ENCODE assay signal across 8 cellular contexts in genomic region chr10:119595134-119595714, GRCh38. TPM values are rescaled to one million over a fixed set of nuclear protein-coding genes. Genes with fewer than 3 reads are reported as not detected.
A peak's percentile ranks its signal among the peaks of the same experiment; 100 is the strongest.
DNase-seq lines count a peak whose midpoint lies in the region; ATAC-seq and TF ChIP-seq lines count a peak whose summit lies in the region.

No MANE protein-coding gene starts in this region.

- H3K9me3 ChIP-seq in duodenal mucosa (ENCODE audit: control insufficient read depth in 1 of 2, low read length in 2 of 2) = no peaks in the 10 kb centered on the region

- intact Hi-C loops in natural killer cell (cut with micrococcal nuclease) = loop anchor here (1.0 to 10.0 kb wide), 3 partner anchors 55 to 840 kb away; partner anchors contain the start of genes CACUL1 and INPP5F

- peaks cover 42 to 43% of the 10 kb centered on the region in 2 donors for H3K4me1 ChIP-seq in duodenal mucosa (ENCODE audit: control insufficient read depth in 1 of 2, insufficient read depth in 2 of 2, low read length in 2 of 2)

- TF ChIP-seq POLR2A in NB4 (IDR thresholded peaks at IDR 0.05; ENCODE audit: extremely low read depth, insufficient read length) = no peak

- in situ Hi-C loops in Caki2 (cut with HindIII; ENCODE audit: low pct_unique_long_range_greater_than_20kb, low sequenced_read_pairs) = no loop called here

- H3K4me3 ChIP-seq in NB4 (ENCODE audit: low read depth, low read length) = peak overlapping the region; percentile 80
- peak overlapping the region; percentile 96 to 98 for H3K4me3 ChIP-seq in duodenal mucosa (ENCODE audit: low read depth in 1 of 2, low read length in 2 of 2)

- H3K27ac Mint-ChIP-seq in natural killer cell = peak overlapping the region; percentile 92 to 99

- TF ChIP-seq CTCF in NB4 (IDR thresholded peaks at IDR 0.05; ENCODE audit: low read depth, low read length) (no peak), natural killer cell (IDR thresholded peaks at IDR 0.05) (no peak)

- no peak for ATAC-seq in natural killer cell
- no peak for ATAC-seq in GM21737 (IDR thresholded peaks at IDR 0.05; ENCODE audit: unreplicated experiment)

- peaks cover 59 to 61% of the 10 kb centered on the region in 2 donors for H3K4me1 Mint-ChIP-seq in natural killer cell

- H3K27me3 Mint-ChIP-seq in natural killer cell (ENCODE audit: low read depth in 2 of 2) = no peaks in the 10 kb centered on the region

- H3K9ac ChIP-seq in duodenal mucosa (ENCODE audit: low read depth in 1 of 2, low read length in 2 of 2) = peak overlapping the region; percentile 21 to 83

- H3K36me3 ChIP-seq in duodenal mucosa (ENCODE audit: control insufficient read depth in 1 of 2, insufficient read depth in 2 of 2, low read length in 2 of 2) = peaks cover 0 to 3% of the 10 kb centered on the region in 2 donors

- H3K27me3 ChIP-seq in duodenal mucosa (ENCODE audit: control insufficient read depth in 1 of 2, insufficient read depth in 2 of 2, low read length in 2 of 2) = no peaks in the 10 kb centered on the region

- peak overlapping the region; percentile 99 for H3K4me3 Mint-ChIP-seq in natural killer cell

- H3K36me3 Mint-ChIP-seq in natural killer cell = no peaks in the 10 kb centered on the region

- H3K9me3 Mint-ChIP-seq in natural killer cell = no peaks in the 10 kb centered on the region

- DNase-seq in Caki2 (ENCODE audit: low read depth) (peak; percentile 52), NB4 (ENCODE audit: low read depth) (no peak), natural killer cell (no peak), NCI-H69 (lab: John Stamatoyannopoulos, UW) (no peak), NCI-H1436 (lab: John Stamatoyannopoulos, UW) (no peak)
- no peak for DNase-seq in stimulated activated CD4-positive, alpha-beta T cell treated with anti-CD3 and anti-CD28 coated beads, Interleukin-12 subunit alpha, Interleukin-12 subunit beta, amount 100 ng/mL, for 4 hours

- H3K27ac ChIP-seq in duodenal mucosa (ENCODE audit: low read depth, low read length) = no peak overlapping the region

RNA-seq across cellular contexts. Expression of gene TIAL1, which starts 1.5 kb away (rescaled TPM):
- 25.3 and 75.8 TPM in 2 replicates for total RNA-seq in Caki2 (2014; rRNA removed; shearing (Covaris generic); ENCODE audit: low replicate concordance)
- 100 to 1,000 TPM; 195 to 227 (median 213) TPM for total RNA-seq in natural killer cell

RNA-seq across cellular contexts. Expression of gene RGS10, which starts 52.7 kb away (rescaled TPM):
- total RNA-seq in Caki2 (2014; rRNA removed; shearing (Covaris generic); ENCODE audit: low replicate concordance) = 18.1 and 45.8 TPM in 2 replicates
- total RNA-seq in natural killer cell = 10 to 100 TPM; 13.5 to 25.7 (median 21.4) TPM

RNA-seq across cellular contexts. Expression of gene BAG3, which starts 56.0 kb away (rescaled TPM):
- 10.9 and 18.5 TPM in 2 replicates for total RNA-seq in Caki2 (2014; rRNA removed; shearing (Covaris generic); ENCODE audit: low replicate concordance)
- total RNA-seq in natural killer cell = 1 to 10 TPM; 7.6 to 9.7 (median 8.3) TPM
